In the genomic region with DNA sequence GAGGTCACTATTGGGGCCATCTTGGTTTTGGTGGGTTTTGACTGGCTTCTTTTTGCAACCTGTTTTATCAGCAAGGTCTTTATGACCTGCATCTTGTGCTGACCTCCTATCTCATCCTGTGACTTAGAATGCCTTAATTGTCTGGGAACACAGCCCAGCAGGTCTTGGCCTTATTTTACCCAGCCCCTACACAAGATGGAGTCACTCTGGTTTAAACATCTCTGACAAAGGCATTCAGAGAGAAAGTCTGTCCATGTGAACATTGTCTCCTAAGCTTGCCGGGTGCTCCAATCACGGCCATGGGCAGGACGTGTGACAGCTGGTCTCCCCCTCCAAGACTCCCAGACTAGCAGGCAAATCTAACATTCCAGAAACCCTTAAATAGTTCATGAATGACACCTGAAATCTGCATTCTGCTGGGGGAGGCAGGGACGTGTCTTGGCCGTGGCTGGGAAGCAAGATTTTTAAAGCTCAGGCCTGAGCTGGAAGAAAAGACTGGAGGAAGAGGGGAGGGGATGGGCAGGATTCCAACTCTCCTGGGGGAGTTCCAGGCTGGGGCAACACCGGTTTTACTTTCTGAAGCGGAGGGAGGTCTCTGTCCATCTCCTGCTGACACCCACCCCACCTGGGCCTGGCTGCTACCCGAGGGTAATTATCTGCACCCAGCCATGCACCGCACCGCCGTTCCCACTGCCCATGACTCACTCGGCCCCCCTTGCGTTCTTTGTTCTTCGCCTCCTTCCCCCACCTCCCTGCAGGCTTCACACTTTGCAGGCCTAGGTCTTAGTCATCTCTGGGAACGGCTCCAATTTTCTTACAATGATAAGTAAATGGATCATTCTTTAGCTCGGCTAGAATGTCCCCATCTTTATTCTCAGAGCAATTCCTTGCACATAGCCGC, we compare ENCODE assay signal across 7 cellular contexts. TPM values are rescaled to one million over a fixed set of nuclear protein-coding genes. Genes with fewer than 3 reads are reported as not detected.
DNase-seq lines count a peak whose midpoint lies in the region; ATAC-seq and TF ChIP-seq lines count a peak whose summit lies in the region.

No MANE protein-coding gene starts in this region.

- TF ChIP-seq POLR2A in esophagus muscularis mucosa (IDR thresholded peaks at IDR 0.05; ENCODE audit: low read depth): no peak

- POLR2A ChIA-PET in GM10248 (lab: Yijun Ruan, JAX): no interaction called here

- TF ChIP-seq CTCF in esophagus muscularis mucosa (IDR thresholded peaks at IDR 0.05) (no peak), GM10248 (IDR thresholded peaks at IDR 0.05; ENCODE audit: control extremely low read depth, extremely low read depth, low read depth, missing control alignments) (no peak)

- H3K36me3 Mint-ChIP-seq in T-helper 17 cell (ENCODE audit: low read depth): no peaks in the 10 kb centered on the region

- CTCF ChIA-PET in GM10248 (lab: Yijun Ruan, JAX): no interaction called here

- H3K4me3 ChIP-seq in HAP-1 (no peak overlapping the region), esophagus muscularis mucosa (no peak overlapping the region), muscle layer of duodenum (ENCODE audit: low read depth in 1 of 2, low read length in 2 of 2) (no peak overlapping the region)

- 17% methylated on average over 17 of the region's 17 CpGs for WGBS in esophagus muscularis mucosa

- H3K27me3 Mint-ChIP-seq in T-helper 17 cell: no peaks in the 10 kb centered on the region

- H3K27ac ChIP-seq in esophagus muscularis mucosa (replicated peaks in 1 of 4) (peak overlapping the region; percentile 71 to 81 (median 73)), muscle layer of duodenum (ENCODE audit: low read length) (peak overlapping the region; percentile 58)

- intact Hi-C loops in esophagus muscularis mucosa (cut with DNase I): loop anchor here (5.0 kb wide), 1 partner anchor 243 kb away; a partner anchor contains a TSS

- DNase-seq in HAP-1 (ENCODE audit: low spot score in 2 of 2): peak; percentile 81 to 88
- peak; percentile 99 for DNase-seq in OCI-M1 (lab: John Stamatoyannopoulos, UW)
- DNase-seq in esophagus muscularis mucosa (ENCODE audit: extremely low spot score): peak; percentile 93
- DNase-seq in T-helper 17 cell: no peak
- no peak for DNase-seq in GM10248 (ENCODE audit: extremely low spot score)

- TF ChIP-seq EP300 in esophagus muscularis mucosa (IDR thresholded peaks at IDR 0.05): no peak

- H3K27ac Mint-ChIP-seq in T-helper 17 cell: no peak overlapping the region

- no peak overlapping the region for H3K4me3 Mint-ChIP-seq in T-helper 17 cell

- H3K9me3 ChIP-seq in HAP-1 (no peaks in the 10 kb centered on the region), esophagus muscularis mucosa (no peaks in the 10 kb centered on the region), muscle layer of duodenum (ENCODE audit: control insufficient read depth in 1 of 2, low read length in 2 of 2) (no peaks in the 10 kb centered on the region), T-helper 17 cell (ENCODE audit: control insufficient read depth, low read length, poor library complexity, severe bottlenecking) (no peaks in the 10 kb centered on the region)

- no peak for ATAC-seq in T-helper 17 cell
- ATAC-seq in HG02884 (IDR thresholded peaks at IDR 0.05; ENCODE audit: unreplicated experiment): no peak

- H3K4me1 ChIP-seq in HAP-1 (peaks cover 11% of the 10 kb centered on the region), esophagus muscularis mucosa (peaks cover 8 to 25% (median 18%) of the 10 kb centered on the region in 4 donors), muscle layer of duodenum (ENCODE audit: control insufficient read depth in 1 of 2, insufficient read depth in 2 of 2, low read length in 2 of 2) (peaks cover 5 to 14% of the 10 kb centered on the region in 2 donors)

- no peaks in the 10 kb centered on the region for H3K36me3 ChIP-seq in HAP-1 (replicated peaks)
- H3K36me3 ChIP-seq in esophagus muscularis mucosa: no peaks in the 10 kb centered on the region
- H3K36me3 ChIP-seq in muscle layer of duodenum (ENCODE audit: control insufficient read depth in 1 of 2, insufficient read depth in 2 of 2, low read length in 2 of 2): no peaks in the 10 kb centered on the region

- in situ Hi-C loops in HAP-1 (cut with MboI; ENCODE audit: low sequenced_read_pairs): no loop called here

- peaks cover 5% of the 10 kb centered on the region for H3K4me1 Mint-ChIP-seq in T-helper 17 cell

- H3K27me3 ChIP-seq in HAP-1 (ENCODE audit: low read depth): no peaks in the 10 kb centered on the region
- H3K27me3 ChIP-seq in esophagus muscularis mucosa: no peaks in the 10 kb centered on the region
- H3K27me3 ChIP-seq in muscle layer of duodenum (ENCODE audit: low read depth, low read length): no peaks in the 10 kb centered on the region

RNA-seq across cellular contexts. Expression of a gene that starts 11.5 kb away (rescaled TPM):
- total RNA-seq in esophagus muscularis mucosa (not detected), T-helper 17 cell (not detected)

RNA-seq across cellular contexts. Expression of a gene that starts 32.0 kb away (rescaled TPM):
- not detected for total RNA-seq in esophagus muscularis mucosa
- total RNA-seq in T-helper 17 cell: not detected

RNA-seq across cellular contexts. Expression of a gene that starts 40.2 kb away (rescaled TPM):
- total RNA-seq in esophagus muscularis mucosa: not detected
- not detected for total RNA-seq in T-helper 17 cell

RNA-seq across cellular contexts. Expression of a gene that starts 51.4 kb away (rescaled TPM):
- total RNA-seq in esophagus muscularis mucosa: not detected
- not detected for total RNA-seq in T-helper 17 cell

Comparison
In these comparisons a context has a peak if more than half of its experiments do, and no peak if none do; other contexts are left out.
1. DNase-seq: peak in HAP-1 (2 of 2), OCI-M1 (single experiment) and esophagus muscularis mucosa (single experiment); none in T-helper 17 cell (0 of 3) and GM10248 (single experiment).